ENCODE assay signal across 1 cellular context in genomic region chr5:140214831-140215230, GRCh38.
TF ChIP-seq lines count a peak whose summit lies in the region.

No MANE protein-coding gene starts in this region.

TF ChIP-seq in GM12878, 131 proteins besides CTCF, POLR2A, EP300 and RAD21 (continued from another document):
- TF ChIP-seq REST (IDR thresholded peaks at IDR 0.05; ENCODE audit: low read depth, low read length) = no peak
- no peak for TF ChIP-seq ZNF217 (IDR thresholded peaks at IDR 0.05)
- no peak for TF ChIP-seq HCFC1 (IDR thresholded peaks at IDR 0.05; ENCODE audit: low read length)
- TF ChIP-seq CHD4 (IDR thresholded peaks at IDR 0.05) = no peak
- no peak for TF ChIP-seq SMAD5 (IDR thresholded peaks at IDR 0.05; ENCODE audit: low read depth)
- TF ChIP-seq HSF1 (IDR thresholded peaks at IDR 0.05; ENCODE audit: low read depth, low read length) = no peak
- TF ChIP-seq BHLHE40 (IDR thresholded peaks at IDR 0.05; ENCODE audit: borderline replicate concordance in 1 of 2, low read depth in 2 of 2, low read length in 1 of 2) = peak in 1 of 2 experiments; percentile 5; a peak in 1 of 4 replicates
- peak; percentile 59 for TF ChIP-seq IKZF1 (conservative IDR thresholded peaks at IDR 0.05)
- no peak for TF ChIP-seq POU2F2 (IDR thresholded peaks at IDR 0.05; ENCODE audit: borderline replicate concordance, low read depth, low read length)
- TF ChIP-seq SPI1 (IDR thresholded peaks at IDR 0.05; ENCODE audit: borderline replicate concordance, insufficient read depth, low read depth, low read length) = no peak
- 0 out of 2 replicates have a peak, but pooled peaks have one; percentile 17 for TF ChIP-seq MTA2 (IDR thresholded peaks at IDR 0.05; ENCODE audit: low read depth)
- no peak for TF ChIP-seq MTA3 (IDR thresholded peaks at IDR 0.05; ENCODE audit: borderline replicate concordance, low read length)
- TF ChIP-seq MAX (IDR thresholded peaks at IDR 0.05; ENCODE audit: low read depth, low read length) = no peak
- no peak for TF ChIP-seq NKRF (conservative IDR thresholded peaks at IDR 0.05)
- no peak for TF ChIP-seq ZNF592 (IDR thresholded peaks at IDR 0.05)
- TF ChIP-seq LARP7 (IDR thresholded peaks at IDR 0.05) = no peak
- TF ChIP-seq RUNX3 (IDR thresholded peaks at IDR 0.05; ENCODE audit: low read length) = peak; percentile 80
- no peak for TF ChIP-seq GABPA (IDR thresholded peaks at IDR 0.05; ENCODE audit: low read depth)
- TF ChIP-seq GATAD2B (conservative IDR thresholded peaks at IDR 0.05; ENCODE audit: low read depth) = no peak
- TF ChIP-seq IKZF2 (IDR thresholded peaks at IDR 0.05) = 0 out of 4 replicates have a peak, but pooled peaks of 1 of the 2 experiments have one; percentile 38
